ENCODE assay signal across 9 cellular contexts in genomic region chr18:77061946-77062517, GRCh38.
DNase-seq lines count a peak whose midpoint lies in the region; ATAC-seq and TF ChIP-seq lines count a peak whose summit lies in the region.
"Had no signal": no experiment of that assay in that cellular context is flagged by ENCODE, and none has a peak within 500 bp of the region (broad histone marks: within the 10 kb centered on the region; RNA-seq: fewer than 3 reads in every experiment).

No MANE protein-coding gene starts in this region.

- peak overlapping the region; percentile 97; the same call in 1 of the 2 replicates for H3K27ac ChIP-seq in PC-9
- H3K27ac ChIP-seq in esophagus (ENCODE audit: low read depth in 2 of 2, low read length in 1 of 2): peak overlapping the region; percentile 70 to 72
- H3K27ac ChIP-seq: C4-2B had no signal

- no TSS peak for BruUV-seq in PC-9 (replicated peaks; lab: Mats Ljungman, UMichigan)

- WGBS in esophagus, 2 donors: 68 to 72% methylated on average over 15 of the region's 15 CpGs

- H3K27ac Mint-ChIP-seq in activated CD4-positive, alpha-beta T cell treated with anti-CD3 and anti-CD28 coated beads, Interleukin-2, amount 10 ng/mL, durations not matched to agents 24 days and 14 days: peak overlapping the region; percentile 97
- peak overlapping the region; percentile 95 for H3K27ac Mint-ChIP-seq in stimulated activated effector memory CD8-positive, alpha-beta T cell treated with anti-CD3 and anti-CD28 coated beads, Interleukin-12 subunit alpha, Interleukin-12 subunit beta, amount 100 ng/mL, for 72 hours

- H3K4me1 ChIP-seq in PC-9 (replicated peaks; ENCODE audit: insufficient read depth) (peaks cover 55% of the 10 kb centered on the region), esophagus (ENCODE audit: control insufficient read depth in 2 of 2, insufficient read depth in 2 of 2, low read length in 1 of 2) (peaks cover under 1 to 4% of the 10 kb centered on the region in 2 donors)

- H3F3A ChIP-seq in PC-9 (ENCODE audit: insufficient read depth, low read depth): peaks cover 49% of the 10 kb centered on the region

- H3K36me3 ChIP-seq in PC-9 (ENCODE audit: low read depth): peaks cover 26% of the 10 kb centered on the region; the same call in 1 of the 2 replicates
- H3K36me3 ChIP-seq in esophagus (ENCODE audit: control insufficient read depth in 2 of 2, insufficient read depth in 2 of 2, low read length in 1 of 2): peaks cover 0 to 8% of the 10 kb centered on the region in 2 donors

- no peak overlapping the region for H3K4me2 ChIP-seq in PC-9

- H3K4me3 ChIP-seq in PC-9 (no peak overlapping the region), esophagus (ENCODE audit: low read depth in 1 of 2, low read length in 2 of 2) (no peak overlapping the region)

- intact Hi-C loops in activated CD4-positive, alpha-beta T cell treated with anti-CD3 and anti-CD28 coated beads, Interleukin-2, amount 10 ng/mL, durations not matched to agents 24 days and 14 days (cut with micrococcal nuclease): loop anchor here (1.0 to 5.0 kb wide), 5 partner anchors 8 to 240 kb away; partner anchors contain the start of gene ZNF236
- intact Hi-C loops in PC-9 (cut with micrococcal nuclease; ENCODE audit: unreplicated experiment): no loop called here

- POLR2A ChIA-PET in PC-9 (lab: Charles Lee; ENCODE audit: unreplicated experiment): interaction anchor here (0.9 kb wide), 1 partner anchor 22 kb away, joined by 5 read pairs; no protein-coding TSS in a partner anchor

- peak; percentile 35 for ATAC-seq in HG02884 (IDR thresholded peaks at IDR 0.05; ENCODE audit: unreplicated experiment)
- peak; percentile 18 for ATAC-seq in stimulated activated effector memory CD8-positive, alpha-beta T cell treated with anti-CD3 and anti-CD28 coated beads, Interleukin-12 subunit alpha, Interleukin-12 subunit beta, amount 100 ng/mL, for 72 hours

- H3K36me3 Mint-ChIP-seq in activated CD4-positive, alpha-beta T cell treated with anti-CD3 and anti-CD28 coated beads, Interleukin-2, amount 10 ng/mL, durations not matched to agents 24 days and 14 days (ENCODE audit: low read depth): peaks cover 65% of the 10 kb centered on the region
- peaks cover 88% of the 10 kb centered on the region for H3K36me3 Mint-ChIP-seq in stimulated activated effector memory CD8-positive, alpha-beta T cell treated with anti-CD3 and anti-CD28 coated beads, Interleukin-12 subunit alpha, Interleukin-12 subunit beta, amount 100 ng/mL, for 72 hours

- no peaks in the 10 kb centered on the region for H3K27me3 ChIP-seq in PC-9 (ENCODE audit: insufficient read depth, low read depth)
- no peaks in the 10 kb centered on the region for H3K27me3 ChIP-seq in esophagus (ENCODE audit: control insufficient read depth in 1 of 2, insufficient read depth in 2 of 2, low read length in 2 of 2)

- H3K4me3 Mint-ChIP-seq in activated CD4-positive, alpha-beta T cell treated with anti-CD3 and anti-CD28 coated beads, Interleukin-2, amount 10 ng/mL, durations not matched to agents 24 days and 14 days: peak overlapping the region; percentile 67
- H3K4me3 Mint-ChIP-seq in stimulated activated effector memory CD8-positive, alpha-beta T cell treated with anti-CD3 and anti-CD28 coated beads, Interleukin-12 subunit alpha, Interleukin-12 subunit beta, amount 100 ng/mL, for 72 hours: peak overlapping the region; percentile 69

- peaks cover 81% of the 10 kb centered on the region for H3K4me1 Mint-ChIP-seq in activated CD4-positive, alpha-beta T cell treated with anti-CD3 and anti-CD28 coated beads, Interleukin-2, amount 10 ng/mL, durations not matched to agents 24 days and 14 days
- peaks cover 78% of the 10 kb centered on the region for H3K4me1 Mint-ChIP-seq in stimulated activated effector memory CD8-positive, alpha-beta T cell treated with anti-CD3 and anti-CD28 coated beads, Interleukin-12 subunit alpha, Interleukin-12 subunit beta, amount 100 ng/mL, for 72 hours

- no peaks in the 10 kb centered on the region for H3K9me3 Mint-ChIP-seq in activated CD4-positive, alpha-beta T cell treated with anti-CD3 and anti-CD28 coated beads, Interleukin-2, amount 10 ng/mL, durations not matched to agents 24 days and 14 days
- no peaks in the 10 kb centered on the region for H3K9me3 Mint-ChIP-seq in stimulated activated effector memory CD8-positive, alpha-beta T cell treated with anti-CD3 and anti-CD28 coated beads, Interleukin-12 subunit alpha, Interleukin-12 subunit beta, amount 100 ng/mL, for 72 hours

- TF ChIP-seq CTCF in PC-9 (conservative IDR thresholded peaks at IDR 0.05): no peak

- H3K79me2 ChIP-seq in PC-9 (ENCODE audit: low read depth): peaks cover 48% of the 10 kb centered on the region

- H4K20me1 ChIP-seq in PC-9 (ENCODE audit: insufficient read depth): no peaks in the 10 kb centered on the region

- no peaks in the 10 kb centered on the region for H3K27me3 Mint-ChIP-seq in activated CD4-positive, alpha-beta T cell treated with anti-CD3 and anti-CD28 coated beads, Interleukin-2, amount 10 ng/mL, durations not matched to agents 24 days and 14 days

- H2AFZ ChIP-seq in PC-9: no peak overlapping the region

- peak; percentile 83 for DNase-seq in activated CD4-positive, alpha-beta T cell treated with anti-CD3 and anti-CD28 coated beads, Interleukin-2, amount 10 ng/mL, durations not matched to agents 24 days and 14 days
- DNase-seq in activated CD4-positive, alpha-beta T cell treated with anti-CD3 and anti-CD28 coated beads, Interleukin-2, amount 50 U/mL, for 48 hours: no peak
- DNase-seq in PC-9 (no peak), NCI-H345 treated with DMSO at 0.1 percent for 48 hours (lab: John Stamatoyannopoulos, UW; ENCODE audit: unreplicated experiment) (no peak), retina (no peak)
- DNase-seq in stimulated activated effector memory CD8-positive, alpha-beta T cell treated with anti-CD3 and anti-CD28 coated beads, Interleukin-12 subunit alpha, Interleukin-12 subunit beta, amount 100 ng/mL, for 72 hours (ENCODE audit: low spot score in 2 of 2): peak in 1 of 2 donors; percentile 71

- CTCF ChIA-PET in PC-9 (lab: Charles Lee): no interaction called here

- H3K9me3 ChIP-seq in PC-9 (ENCODE audit: insufficient read depth, low read depth) (no peaks in the 10 kb centered on the region), esophagus (ENCODE audit: control insufficient read depth in 2 of 2, insufficient read depth in 1 of 2, low read depth in 1 of 2, low read length in 1 of 2) (no peaks in the 10 kb centered on the region)

- H3K9me2 ChIP-seq in PC-9 (ENCODE audit: insufficient read depth): no peaks in the 10 kb centered on the region
